Comparison of ENCODE assay signal across 8 cellular contexts in the genomic region with DNA sequence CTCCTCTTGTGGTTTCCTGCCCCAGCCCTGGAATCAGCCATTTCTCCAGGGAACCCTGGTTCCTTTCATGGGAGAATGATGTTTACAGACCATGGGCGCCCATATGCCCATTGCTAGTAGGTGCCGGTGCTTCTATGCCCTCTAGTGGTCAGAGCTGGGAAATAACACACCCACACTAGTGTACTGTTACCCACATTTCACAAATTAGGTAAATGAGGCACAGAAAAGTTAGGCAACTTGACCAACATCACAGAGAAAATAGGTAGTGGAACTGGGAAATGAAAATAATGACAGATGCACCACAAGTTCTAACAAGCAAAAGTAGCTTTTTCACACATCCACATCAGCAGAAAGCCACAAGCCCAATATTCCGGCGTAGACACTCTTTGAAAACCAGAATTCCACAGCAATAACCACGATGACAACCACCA. TPM values are rescaled to one million over a fixed set of nuclear protein-coding genes. Genes with fewer than 3 reads are reported as not detected.
DNase-seq lines count a peak whose midpoint lies in the region; ATAC-seq and TF ChIP-seq lines count a peak whose summit lies in the region.

No MANE protein-coding gene starts in this region.

- H3K27ac Mint-ChIP-seq in natural killer cell treated with Interleukin-12 subunit alpha and Interleukin-12 subunit beta and Interleukin-15 and Interleukin-18, amount 100 ng/mL, for 72 hours = peak overlapping the region in 1 of 2 donors; percentile 29

- peaks cover 13 to 22% of the 10 kb centered on the region in 2 donors for H3K4me1 Mint-ChIP-seq in natural killer cell treated with Interleukin-12 subunit alpha and Interleukin-12 subunit beta and Interleukin-15 and Interleukin-18, amount 100 ng/mL, for 72 hours (ENCODE audit: low read depth in 2 of 2)

- H3K27ac ChIP-seq in C4-2B (no peak overlapping the region), thyroid gland (no peak overlapping the region)

- H3K36me3 ChIP-seq in thyroid gland = no peaks in the 10 kb centered on the region

- ATAC-seq in natural killer cell treated with Interleukin-12 subunit alpha and Interleukin-12 subunit beta and Interleukin-15 and Interleukin-18, amount 100 ng/mL, for 72 hours = peak; percentile 87 to 88
- no peak for ATAC-seq in GM18505 (IDR thresholded peaks at IDR 0.05; ENCODE audit: unreplicated experiment)

- H3K4me1 ChIP-seq in thyroid gland = peaks cover 22 to 23% of the 10 kb centered on the region in 2 donors

- H3K9me3 ChIP-seq in thyroid gland = no peaks in the 10 kb centered on the region

- DNase-seq in HCEC 1CT (peak; percentile 24), NCI-H510A treated with DMSO at 0.1 percent for 48 hours (lab: John Stamatoyannopoulos, UW) (peak; percentile 73), epithelial cell of esophagus (ENCODE audit: low read depth) (peak; percentile 56), thyroid gland (peak; percentile 49 to 51)
- DNase-seq in activated CD4-positive, alpha-beta T cell treated with anti-CD3 and anti-CD28 coated beads, Interleukin-2, amount 50 U/mL, for 48 hours = peak; percentile 68 to 72
- DNase-seq in natural killer cell treated with Interleukin-12 subunit alpha and Interleukin-12 subunit beta and Interleukin-15 and Interleukin-18, amount 100 ng/mL, for 72 hours (ENCODE audit: low spot score) = peak; percentile 73

- TF ChIP-seq CTCF in C4-2B (conservative IDR thresholded peaks at IDR 0.05) (peak; percentile 85), epithelial cell of esophagus (IDR thresholded peaks at IDR 0.05; ENCODE audit: insufficient read depth, low read depth, low read length, missing control alignments) (peak; percentile 85), thyroid gland (IDR thresholded peaks at IDR 0.05) (peak; percentile 55 to 83 (median 70))

- H3K4me3 Mint-ChIP-seq in natural killer cell treated with Interleukin-12 subunit alpha and Interleukin-12 subunit beta and Interleukin-15 and Interleukin-18, amount 100 ng/mL, for 72 hours = peak overlapping the region; percentile 15

- H3K4me3 ChIP-seq in epithelial cell of esophagus (ENCODE audit: low read length) = no peak overlapping the region
- no peak overlapping the region for H3K4me3 ChIP-seq in thyroid gland (replicated peaks in 1 of 3)

- no peaks in the 10 kb centered on the region for H3K36me3 Mint-ChIP-seq in natural killer cell treated with Interleukin-12 subunit alpha and Interleukin-12 subunit beta and Interleukin-15 and Interleukin-18, amount 100 ng/mL, for 72 hours

- intact Hi-C loops in thyroid gland (cut with DNase I) = no loop called here

- H3K27me3 Mint-ChIP-seq in natural killer cell treated with Interleukin-12 subunit alpha and Interleukin-12 subunit beta and Interleukin-15 and Interleukin-18, amount 100 ng/mL, for 72 hours = peaks cover 18 to 28% of the 10 kb centered on the region in 2 donors

- no peaks in the 10 kb centered on the region for H3K9me3 Mint-ChIP-seq in natural killer cell treated with Interleukin-12 subunit alpha and Interleukin-12 subunit beta and Interleukin-15 and Interleukin-18, amount 100 ng/mL, for 72 hours

- H3K27me3 ChIP-seq in thyroid gland = no peaks in the 10 kb centered on the region

- TF ChIP-seq POLR2A in thyroid gland (IDR thresholded peaks at IDR 0.05) (no peak), GM18505 (IDR thresholded peaks at IDR 0.05; ENCODE audit: borderline replicate concordance, extremely low read depth, insufficient read depth, insufficient read length) (no peak)

- WGBS in thyroid gland, 2 donors = 50 to 53% methylated on average over 5 of the region's 5 CpGs

RNA-seq across cellular contexts. Expression of a gene that starts 1.3 kb away (rescaled TPM):
- total RNA-seq in natural killer cell treated with Interleukin-12 subunit alpha and Interleukin-12 subunit beta and Interleukin-15 and Interleukin-18, amount 100 ng/mL, for 72 hours = not detected
- not detected for total RNA-seq in thyroid gland

RNA-seq across cellular contexts. Expression of a gene that starts 39.7 kb away (rescaled TPM):
- total RNA-seq in natural killer cell treated with Interleukin-12 subunit alpha and Interleukin-12 subunit beta and Interleukin-15 and Interleukin-18, amount 100 ng/mL, for 72 hours = not detected
- under 1 TPM in 2 of 4 donors, not detected in 2; 0.11 to 0.13 TPM for total RNA-seq in thyroid gland

RNA-seq across cellular contexts. Expression of a gene that starts 49.4 kb away (rescaled TPM):
- total RNA-seq in natural killer cell treated with Interleukin-12 subunit alpha and Interleukin-12 subunit beta and Interleukin-15 and Interleukin-18, amount 100 ng/mL, for 72 hours = not detected
- total RNA-seq in thyroid gland = not detected

RNA-seq across cellular contexts. Expression of a gene that starts 49.8 kb away (rescaled TPM):
- not detected for total RNA-seq in natural killer cell treated with Interleukin-12 subunit alpha and Interleukin-12 subunit beta and Interleukin-15 and Interleukin-18, amount 100 ng/mL, for 72 hours
- total RNA-seq in thyroid gland = under 1 TPM in 1 of 4 donors, not detected in 3; 0.13 TPM
